Comparison of ENCODE assay signal across 8 cellular contexts in genomic region chrX:49043987-49044281, GRCh38. TPM values are rescaled to one million over a fixed set of nuclear protein-coding genes. Genes with fewer than 3 reads are reported as not detected.
DNase-seq lines count a peak whose midpoint lies in the region; ATAC-seq and TF ChIP-seq lines count a peak whose summit lies in the region.

No MANE protein-coding gene starts in this region.

- H3K9me3 ChIP-seq in skeletal muscle tissue (ENCODE audit: control insufficient read depth in 3 of 3, low read length in 3 of 3) = no peaks in the 10 kb centered on the region

- peaks cover 19% of the 10 kb centered on the region for H3K4me1 Mint-ChIP-seq in GM23338

- no peaks in the 10 kb centered on the region for H3K9me2 ChIP-seq in GM23338 (ENCODE audit: insufficient read depth)

- no peak overlapping the region for H2AFZ ChIP-seq in GM23338

- no peak for DNase-seq in GM23338 (ENCODE audit: low spot score)
- no peak for DNase-seq in foreskin fibroblast
- no peak for DNase-seq in NCI-H510A treated with DMSO at 0.1 percent for 48 hours (lab: John Stamatoyannopoulos, UW)
- no peak for DNase-seq in SHP77 (lab: John Stamatoyannopoulos, UW)
- DNase-seq in NCI-H526 (lab: John Stamatoyannopoulos, UW) = no peak

- H3F3A ChIP-seq in GM23338 (replicated peaks; ENCODE audit: low read depth) = no peaks in the 10 kb centered on the region

- H3K27ac ChIP-seq in GM23338 (ENCODE audit: low read depth) (no peak overlapping the region), VCaP (peak overlapping the region; percentile 24; the same call in 1 of the 2 replicates), skeletal muscle tissue (ENCODE audit: low read depth, low read length) (peak overlapping the region; percentile 78)

- peak overlapping the region; percentile 68 for H3K4me2 ChIP-seq in GM23338

- H3K4me1 ChIP-seq in GM23338 (ENCODE audit: insufficient read depth) = peaks cover 4% of the 10 kb centered on the region
- H3K4me1 ChIP-seq in skeletal muscle tissue (ENCODE audit: control insufficient read depth in 3 of 3, insufficient read depth in 3 of 3, low read length in 3 of 3) = peaks cover 18 to 29% (median 21%) of the 10 kb centered on the region in 3 donors

- peaks cover 25% of the 10 kb centered on the region for H3K79me2 ChIP-seq in GM23338 (replicated peaks; ENCODE audit: insufficient read depth)

- H3K4me3 Mint-ChIP-seq in GM23338 = peak overlapping the region; percentile 76

- no peaks in the 10 kb centered on the region for H3K27me3 ChIP-seq in GM23338 (ENCODE audit: insufficient read depth)
- no peaks in the 10 kb centered on the region for H3K27me3 ChIP-seq in skeletal muscle tissue (ENCODE audit: control insufficient read depth in 3 of 3, insufficient read depth in 3 of 3, low read length in 3 of 3)

- peak overlapping the region; percentile 46 to 73 (median 69) for H3K9ac ChIP-seq in skeletal muscle tissue (ENCODE audit: low read depth in 1 of 3, low read length in 3 of 3)

- peaks cover 18% of the 10 kb centered on the region for H3K27me3 Mint-ChIP-seq in GM23338 (ENCODE audit: insufficient read depth, low read depth, poor library complexity)

- no peaks in the 10 kb centered on the region for H4K20me1 ChIP-seq in GM23338 (replicated peaks; ENCODE audit: insufficient read depth)

- H3K4me3 ChIP-seq in GM23338 (peak overlapping the region; percentile 48), foreskin fibroblast (ENCODE audit: low read depth in 1 of 2, low read length in 2 of 2) (peak overlapping the region; percentile 25 to 34), skeletal muscle tissue (ENCODE audit: low read length in 3 of 3) (peak overlapping the region; percentile 17 to 56 (median 31))

- peaks cover 13% of the 10 kb centered on the region for H3K36me3 Mint-ChIP-seq in GM23338 (ENCODE audit: low read depth)

- H3K36me3 ChIP-seq in GM23338 (ENCODE audit: insufficient read depth) (0 out of 2 replicates have a peak, but pooled peaks cover under 1% of the 10 kb centered on the region), skeletal muscle tissue (ENCODE audit: control insufficient read depth in 3 of 3, insufficient read depth in 3 of 3, low read length in 3 of 3) (peaks cover 4 to 6% (median 5%) of the 10 kb centered on the region in 3 donors)

- no peak for ATAC-seq in GM23338
- ATAC-seq in HG03432 (IDR thresholded peaks at IDR 0.05; ENCODE audit: unreplicated experiment) = no peak

- H3K27ac Mint-ChIP-seq in GM23338 = peak overlapping the region; percentile 94

- TF ChIP-seq CTCF in GM23338 (conservative IDR thresholded peaks at IDR 0.05; ENCODE audit: low read depth in 2 of 2) = no peak
- TF ChIP-seq CTCF in VCaP (conservative IDR thresholded peaks at IDR 0.05) = peak; percentile 21; the same call in 1 of the 2 replicates
- no peak for TF ChIP-seq CTCF in foreskin fibroblast (IDR thresholded peaks at IDR 0.05; ENCODE audit: low read depth, low read length)

- H3K9me3 Mint-ChIP-seq in GM23338 = no peaks in the 10 kb centered on the region

TF ChIP-seq in GM23338, 12 proteins besides CTCF, POLR2A, EP300 and RAD21:
- TF ChIP-seq ZNF331 (CRISPR knock-in tag; IDR thresholded peaks at IDR 0.05; ENCODE audit: low read depth) (no peak), STAT1 (IDR thresholded peaks at IDR 0.05; ENCODE audit: unreplicated experiment) (no peak), ZNF462 (CRISPR knock-in tag; IDR thresholded peaks at IDR 0.05) (no peak)

RNA-seq across cellular contexts. Expression of gene TFE3, which starts 0.8 kb away (rescaled TPM):
- total RNA-seq in GM23338 (2014; rRNA removed; shearing (Covaris generic)) = 63.3 and 83.8 TPM in 2 replicates
- 20.8 and 21.4 TPM in 2 replicates for polyA plus RNA-seq in GM23338 (2016; fragmentation: Nextera tagmentation; extraction: Ambion mirVana)
- total RNA-seq in skeletal muscle tissue = 8.4 TPM

RNA-seq across cellular contexts. Expression of gene CCDC120, which starts 14.9 kb away (rescaled TPM):
- 6.8 and 9.9 TPM in 2 replicates for total RNA-seq in GM23338 (2014; rRNA removed; shearing (Covaris generic))
- 3.3 and 3.6 TPM in 2 replicates for polyA plus RNA-seq in GM23338 (2016; fragmentation: Nextera tagmentation; extraction: Ambion mirVana)
- 0.52 TPM for total RNA-seq in skeletal muscle tissue

RNA-seq across cellular contexts. Expression of gene PRAF2, which starts 29.9 kb away (rescaled TPM):
- total RNA-seq in GM23338 (2014; rRNA removed; shearing (Covaris generic)) = 6.3 and 7.7 TPM in 2 replicates
- polyA plus RNA-seq in GM23338 (2016; fragmentation: Nextera tagmentation; extraction: Ambion mirVana) = 22.1 and 24.3 TPM in 2 replicates
- total RNA-seq in skeletal muscle tissue = 4.7 TPM

RNA-seq across cellular contexts. Expression of gene WDR45, which starts 35.8 kb away (rescaled TPM):
- 26.2 and 36.2 TPM in 2 replicates for total RNA-seq in GM23338 (2014; rRNA removed; shearing (Covaris generic))
- polyA plus RNA-seq in GM23338 (2016; fragmentation: Nextera tagmentation; extraction: Ambion mirVana) = 24.9 and 28.8 TPM in 2 replicates
- 26.6 TPM for total RNA-seq in skeletal muscle tissue

RNA-seq across cellular contexts. Expression of gene GRIPAP1, which starts 41.9 kb away (rescaled TPM):
- total RNA-seq in GM23338 (2014; rRNA removed; shearing (Covaris generic)) = 32.7 and 39.1 TPM in 2 replicates
- 57.1 and 62.2 TPM in 2 replicates for polyA plus RNA-seq in GM23338 (2016; fragmentation: Nextera tagmentation; extraction: Ambion mirVana)
- total RNA-seq in skeletal muscle tissue = 10.4 TPM
